In the genomic region with DNA sequence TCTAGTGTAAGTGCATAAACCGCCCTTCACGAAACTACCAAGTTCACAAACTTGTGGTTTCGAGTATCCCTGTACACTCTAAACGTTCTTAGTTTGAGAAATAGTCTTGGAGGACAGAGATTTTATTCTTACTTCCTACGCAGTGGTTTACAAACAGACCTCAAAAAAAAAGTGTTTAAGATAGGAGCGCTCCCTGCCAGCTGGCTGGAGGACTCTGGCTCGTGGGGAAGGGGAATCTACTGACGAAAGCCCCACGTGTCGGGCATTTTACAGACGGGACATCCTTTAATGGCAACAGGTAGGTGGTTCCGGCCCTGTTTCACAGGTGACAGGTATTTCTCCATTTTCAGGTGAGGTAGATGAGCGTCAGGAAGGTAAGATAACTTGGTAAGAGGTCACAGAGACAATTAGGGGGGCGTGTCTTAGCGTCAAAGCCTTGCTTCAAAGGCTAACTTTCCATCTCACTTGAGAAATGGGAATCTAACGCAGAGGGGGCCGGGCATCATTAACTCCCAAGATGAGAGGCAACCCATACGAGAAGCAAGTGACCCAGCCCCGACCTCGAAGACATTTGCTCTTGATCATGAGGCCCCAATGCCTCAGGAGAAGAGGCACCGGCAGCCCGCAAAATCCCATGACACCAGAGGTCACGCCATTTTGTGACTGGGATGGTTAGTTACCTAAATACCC, we compare ENCODE assay signal across 8 cellular contexts. TPM values are rescaled to one million over a fixed set of nuclear protein-coding genes. Genes with fewer than 3 reads are reported as not detected.
DNase-seq lines count a peak whose midpoint lies in the region; ATAC-seq and TF ChIP-seq lines count a peak whose summit lies in the region.
"Not testable (repeated sequence)": the region's sequence is repeated elsewhere in the genome, so short reads cannot be mapped to it uniquely, and the experiment has no call there.

No MANE protein-coding gene starts in this region.

- H3K36me3 Mint-ChIP-seq in CD8-positive, alpha-beta memory T cell; T-helper 17 cell (ENCODE audit: low read depth); dendritic cell treated with granulocyte-macrophage colony-stimulating factor and Interleukin-4, amounts not matched to agents 40 ng/mL and 50 ng/mL, for 4 days (ENCODE audit: low read depth); neural progenitor cell: not testable (repeated sequence)

- peak overlapping the region in 6 of 7 donors; percentile 70 to 87 (median 82) for H3K4me3 Mint-ChIP-seq in CD8-positive, alpha-beta memory T cell
- H3K4me3 Mint-ChIP-seq in T-helper 17 cell, result peak overlapping the region; percentile 89
- peak overlapping the region; percentile 84 for H3K4me3 Mint-ChIP-seq in dendritic cell treated with granulocyte-macrophage colony-stimulating factor and Interleukin-4, amounts not matched to agents 40 ng/mL and 50 ng/mL, for 4 days
- H3K4me3 Mint-ChIP-seq in neural progenitor cell, result peak overlapping the region; percentile 82

- H3K27me3 Mint-ChIP-seq in CD8-positive, alpha-beta memory T cell; T-helper 17 cell; dendritic cell treated with granulocyte-macrophage colony-stimulating factor and Interleukin-4, amounts not matched to agents 40 ng/mL and 50 ng/mL, for 4 days; neural progenitor cell (ENCODE audit: insufficient read depth, low read depth): not testable (repeated sequence)

- H2AFZ ChIP-seq in KMS-11 (ENCODE audit: low read depth); neural progenitor cell (replicated peaks): not testable (repeated sequence)

- H3K4me3 ChIP-seq in CD8-positive, alpha-beta memory T cell (ENCODE audit: low read length); KMS-11 (IDR thresholded peaks at IDR 0.05; ENCODE audit: insufficient read depth, low read depth, low read length); right cardiac atrium (ENCODE audit: low read length): not testable (repeated sequence)
- H3K4me3 ChIP-seq in neural progenitor cell (peak overlapping the region; percentile 42), thoracic aorta (peak overlapping the region; percentile 87)

- DNase-seq in CD8-positive, alpha-beta memory T cell, result peak in 4 of 5 donors; percentile 6 to 49 (median 12)
- peak in 1 of 3 donors; percentile 8 for DNase-seq in T-helper 17 cell
- DNase-seq in activated effector memory CD4-positive, alpha-beta T cell treated with anti-CD3 and anti-CD28 coated beads, Interleukin-2, amount 50 U/mL, for 16 hours, result peak; percentile 63
- peak; percentile 17 to 55 (median 19) for DNase-seq in right cardiac atrium
- DNase-seq in neural progenitor cell (ENCODE audit: low spot score); thoracic aorta (ENCODE audit: low spot score): not testable (repeated sequence)

- H3K4me2 ChIP-seq in KMS-11 (peak overlapping the region; percentile 42; the same call in 1 of the 2 replicates), neural progenitor cell (peak overlapping the region; percentile 69)

- 4% methylated on average over 17 of the region's 23 CpGs for WGBS in right cardiac atrium

- not testable (repeated sequence) for H3K4me1 ChIP-seq in CD8-positive, alpha-beta memory T cell (ENCODE audit: insufficient read depth, low read length); KMS-11 (ENCODE audit: low read depth, poor library complexity, severe bottlenecking); right cardiac atrium (ENCODE audit: control insufficient read depth, insufficient read depth, low read length); neural progenitor cell; thoracic aorta (ENCODE audit: control insufficient read depth in 1 of 2, low read depth in 2 of 2)

- not testable (repeated sequence) for H3K27ac ChIP-seq in CD8-positive, alpha-beta memory T cell (ENCODE audit: low read depth, low read length); KMS-11; right cardiac atrium (ENCODE audit: low read length); neural progenitor cell
- peak overlapping the region; percentile 32 to 83 for H3K27ac ChIP-seq in thoracic aorta

- not testable (repeated sequence) for H3K79me2 ChIP-seq in KMS-11 (ENCODE audit: insufficient read depth, low read depth); neural progenitor cell (ENCODE audit: low read depth)

- peak overlapping the region; percentile 25; the same call in 1 of the 2 replicates for H3K9ac ChIP-seq in KMS-11
- H3K9ac ChIP-seq in neural progenitor cell, result not testable (repeated sequence)

- not testable (repeated sequence) for H4K20me1 ChIP-seq in KMS-11 (ENCODE audit: insufficient read depth); neural progenitor cell (ENCODE audit: low read depth)

- TF ChIP-seq CTCF in KMS-11 (conservative IDR thresholded peaks at IDR 0.05; ENCODE audit: low read depth, low read length); neural progenitor cell (IDR thresholded peaks at IDR 0.05); thoracic aorta (IDR thresholded peaks at IDR 0.05): not testable (repeated sequence)

- not testable (repeated sequence) for H3K9me3 ChIP-seq in CD8-positive, alpha-beta memory T cell (ENCODE audit: low read length); T-helper 17 cell (ENCODE audit: control insufficient read depth, low read length, poor library complexity, severe bottlenecking); right cardiac atrium (ENCODE audit: control insufficient read depth, low read length); neural progenitor cell (ENCODE audit: low read depth); thoracic aorta

- POLR2A ChIA-PET in CD8-positive, alpha-beta memory T cell (lab: Charles Lee), result not testable (repeated sequence)

- H3F3A ChIP-seq in neural progenitor cell (ENCODE audit: low read depth), result not testable (repeated sequence)

- not testable (repeated sequence) for H3K9me3 Mint-ChIP-seq in CD8-positive, alpha-beta memory T cell; dendritic cell treated with granulocyte-macrophage colony-stimulating factor and Interleukin-4, amounts not matched to agents 40 ng/mL and 50 ng/mL, for 4 days; neural progenitor cell

- H3K4me1 Mint-ChIP-seq in CD8-positive, alpha-beta memory T cell, result peaks cover 2 to 13% (median 5%) of the 10 kb centered on the region in 3 donors
- not testable (repeated sequence) for H3K4me1 Mint-ChIP-seq in T-helper 17 cell; dendritic cell treated with granulocyte-macrophage colony-stimulating factor and Interleukin-4, amounts not matched to agents 40 ng/mL and 50 ng/mL, for 4 days (ENCODE audit: low read depth); neural progenitor cell

- ATAC-seq in T-helper 17 cell; right cardiac atrium; thoracic aorta (ENCODE audit: insufficient number of reproducible peaks, low FRiP score, low read depth): not testable (repeated sequence)

- not testable (repeated sequence) for H3K36me3 ChIP-seq in CD8-positive, alpha-beta memory T cell (ENCODE audit: insufficient read depth, low read length); KMS-11 (ENCODE audit: insufficient read depth); neural progenitor cell; thoracic aorta

- CTCF ChIA-PET in CD8-positive, alpha-beta memory T cell (lab: Charles Lee), result not testable (repeated sequence)

- intact Hi-C loops in dendritic cell treated with granulocyte-macrophage colony-stimulating factor and Interleukin-4, amounts not matched to agents 40 ng/mL and 50 ng/mL, for 4 days (cut with micrococcal nuclease); right cardiac atrium (cut with DNase I): not testable (repeated sequence)

- H3K27ac Mint-ChIP-seq in CD8-positive, alpha-beta memory T cell, result peak overlapping the region; percentile 82 to 97 (median 94)
- peak overlapping the region; percentile 89 for H3K27ac Mint-ChIP-seq in T-helper 17 cell
- H3K27ac Mint-ChIP-seq in dendritic cell treated with granulocyte-macrophage colony-stimulating factor and Interleukin-4, amounts not matched to agents 40 ng/mL and 50 ng/mL, for 4 days, result peak overlapping the region; percentile 88
- not testable (repeated sequence) for H3K27ac Mint-ChIP-seq in neural progenitor cell

- not testable (repeated sequence) for H3K27me3 ChIP-seq in CD8-positive, alpha-beta memory T cell (ENCODE audit: insufficient read depth, low read length, poor library complexity, severe bottlenecking); KMS-11 (ENCODE audit: insufficient read depth, low read depth); right cardiac atrium (ENCODE audit: control insufficient read depth, insufficient read depth); neural progenitor cell; thoracic aorta (replicated peaks; ENCODE audit: insufficient read depth)

RNA-seq across cellular contexts. Expression of gene ZNG1A, which starts 0.6 kb away (rescaled TPM):
- total RNA-seq in CD8-positive, alpha-beta memory T cell, result 10 to 100 TPM; 47.3 to 50.1 TPM
- 17.5 TPM for polyA plus RNA-seq in CD8-positive, alpha-beta memory T cell
- total RNA-seq in T-helper 17 cell (10 to 100 TPM; 23.1 to 24.4 TPM), right cardiac atrium (10 to 100 TPM; 16.3 to 30.2 (median 25.2) TPM), neural progenitor cell (ENCODE audit: low replicate concordance) (23.5 and 45.8 TPM in 2 replicates), thoracic aorta (10 to 100 TPM; 27.2 to 27.3 TPM)
- 22.0 TPM for polyA plus RNA-seq in right cardiac atrium

RNA-seq across cellular contexts. Expression of gene DOCK8, which starts 36.4 kb away (rescaled TPM):
- total RNA-seq in CD8-positive, alpha-beta memory T cell, result 100 to 1,000 TPM; 136 to 141 TPM
- 71.6 TPM for polyA plus RNA-seq in CD8-positive, alpha-beta memory T cell
- total RNA-seq in T-helper 17 cell, result 100 to 1,000 TPM; 160 to 187 TPM
- total RNA-seq in right cardiac atrium, result 1 to 10 TPM; 5.0 to 8.9 (median 6.8) TPM
- 1.5 TPM for polyA plus RNA-seq in right cardiac atrium
- total RNA-seq in neural progenitor cell (ENCODE audit: low replicate concordance), result 0.54 and 0.93 TPM in 2 replicates
- 10 to 100 TPM; 18.7 to 19.3 TPM for total RNA-seq in thoracic aorta

Comparison
In these comparisons a context has a peak if more than half of its experiments do, and no peak if none do; other contexts are left out.
1. RNA of gene DOCK8, which starts 36.4 kb away (total RNA-seq): 160 to 187 TPM in T-helper 17 cell and 136 to 141 TPM in CD8-positive, alpha-beta memory T cell; 18.7 to 19.3 TPM in thoracic aorta, 5.0 to 8.9 TPM in right cardiac atrium and 0.54 to 0.93 TPM in neural progenitor cell; every median in the first group is over 4 times any median in the second.
2. Peak in every context shown above with its lines, with median percentiles within 50 percentile points of each other: H3K4me3 Mint-ChIP-seq.